Comparison of ENCODE assay signal across 8 cellular contexts in the genomic region with DNA sequence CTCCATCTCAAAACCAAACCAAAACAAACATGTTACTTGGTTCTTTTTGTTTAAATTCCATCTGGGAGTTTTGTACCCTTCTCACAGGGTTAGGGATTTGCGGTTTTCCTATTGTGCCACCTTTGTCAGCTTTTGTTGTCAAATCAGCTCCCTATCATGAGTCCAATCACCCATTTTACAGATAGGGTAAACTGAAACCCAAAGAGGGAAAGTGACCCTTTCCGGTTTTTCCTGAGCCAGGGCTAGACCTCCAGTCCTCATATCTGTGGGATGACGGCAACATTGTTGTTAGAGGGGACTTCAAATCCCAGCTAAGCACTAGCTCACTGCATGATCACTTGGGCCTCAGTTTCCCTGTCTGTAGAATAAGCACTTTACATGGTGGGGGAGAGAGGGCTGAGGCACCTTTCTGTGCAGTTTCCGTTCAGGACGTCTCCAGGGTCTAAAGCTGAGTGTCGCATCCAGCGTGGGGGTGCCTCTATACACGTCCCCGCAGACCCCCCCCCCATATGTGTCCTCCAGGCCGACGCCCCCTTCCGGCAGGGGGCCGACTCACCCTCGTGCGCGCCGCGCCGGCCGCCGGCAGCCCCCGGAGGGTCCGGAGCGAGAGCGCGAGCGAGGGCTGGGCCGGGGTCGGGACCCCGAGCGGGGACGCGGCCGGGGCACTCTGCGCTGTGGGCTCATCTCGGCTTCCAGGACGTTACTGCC.
DNase-seq lines count a peak whose midpoint lies in the region; ATAC-seq, FAIRE-seq and TF ChIP-seq lines count a peak whose summit lies in the region.

No MANE protein-coding gene starts in this region.

- TF ChIP-seq CTCF in epithelial cell of esophagus (IDR thresholded peaks at IDR 0.05; ENCODE audit: insufficient read depth, low read depth, low read length, missing control alignments) = no peak
- TF ChIP-seq CTCF in parathyroid adenoma (IDR thresholded peaks at IDR 0.05) = no peak

- peak overlapping the region; percentile 94 for H3K4me2 ChIP-seq in parathyroid adenoma (ENCODE audit: low read length)

- H3K4me3 ChIP-seq in GM08714 (ENCODE audit: low read length) (peak overlapping the region; percentile 46; the same call in 1 of the 2 replicates), SK-N-MC (peak overlapping the region; percentile 84), epithelial cell of esophagus (ENCODE audit: low read length) (peak overlapping the region; percentile 52), parathyroid adenoma (ENCODE audit: low read depth, low read length) (peak overlapping the region; percentile 70)

- H3K27ac ChIP-seq in SK-N-MC = no peak overlapping the region
- H3K27ac ChIP-seq in parathyroid adenoma = no peak overlapping the region

- peaks cover 6% of the 10 kb centered on the region for H3K4me1 ChIP-seq in parathyroid adenoma

- H3K36me3 ChIP-seq in SK-N-MC (ENCODE audit: insufficient read depth, low read length) (no peaks in the 10 kb centered on the region), parathyroid adenoma (ENCODE audit: control insufficient read depth, insufficient read depth, low read length) (no peaks in the 10 kb centered on the region)

- peak overlapping the region; percentile 86 for H2AFZ ChIP-seq in parathyroid adenoma

- no peak for ATAC-seq in GM18502 (IDR thresholded peaks at IDR 0.05; ENCODE audit: poor library complexity, unreplicated experiment)
- ATAC-seq in GM21528 (IDR thresholded peaks at IDR 0.05; ENCODE audit: low FRiP score, unreplicated experiment) = no peak

- H3K9me3 ChIP-seq in SK-N-MC (ENCODE audit: low read depth, low read length) (no peaks in the 10 kb centered on the region), parathyroid adenoma (ENCODE audit: control insufficient read depth, low read length) (no peaks in the 10 kb centered on the region)

- no peaks in the 10 kb centered on the region for H3K79me2 ChIP-seq in parathyroid adenoma

- DNase-seq in SK-N-MC (ENCODE audit: low read depth, low spot score) = no peak
- DNase-seq in epithelial cell of esophagus (ENCODE audit: low read depth) = no peak
- no peak for DNase-seq in NCI-H774 (lab: John Stamatoyannopoulos, UW)
- DNase-seq in HTR-8/SVneo (ENCODE audit: insufficient read length, low spot score) = no peak

- H3K27me3 ChIP-seq in parathyroid adenoma (ENCODE audit: control insufficient read depth, insufficient read depth, low read length) = no peaks in the 10 kb centered on the region

- no peak overlapping the region for H3K9ac ChIP-seq in SK-N-MC (ENCODE audit: insufficient read length)
- H3K9ac ChIP-seq in parathyroid adenoma = no peak overlapping the region

- FAIRE-seq in HTR-8/SVneo (lab: Jason Lieb, UNC) = no peak
